16 cellular contexts compared by ENCODE assay signal in genomic region chr3:48938689-48939088, GRCh38. TPM values are rescaled to one million over a fixed set of nuclear protein-coding genes. Genes with fewer than 3 reads are reported as not detected.
A peak's percentile ranks its signal among the peaks of the same experiment; 100 is the strongest.
DNase-seq lines count a peak whose midpoint lies in the region; ATAC-seq lines count a peak whose summit lies in the region.
"Had no signal": no experiment of that assay in that cellular context is flagged by ENCODE, and none has a peak within 500 bp of the region (broad histone marks: within the 10 kb centered on the region; RNA-seq: fewer than 3 reads in every experiment).

No MANE protein-coding gene starts in this region.

- no peak overlapping the region for H3K4me3 ChIP-seq in CD4-positive, CD25-positive, alpha-beta regulatory T cell (ENCODE audit: low read depth, low read length)
- H3K4me3 ChIP-seq: BLaER1 treated with 17β-estradiol and CSF1 and Interleukin-3, amounts not matched to agents 10 nM and 100 nM had no signal

- DNase-seq in T-helper 2 cell treated with Interferon-gamma antibody and Interleukin-4, amounts not matched to agents 5 μg/mL and 100 μg/mL, for 36 hours (ENCODE audit: low spot score), result no peak
- no peak for DNase-seq in T-helper 2 cell
- DNase-seq in CD4-positive, CD25-positive, alpha-beta regulatory T cell, result no peak
- no peak for DNase-seq in activated CD4-positive, alpha-beta memory T cell treated with anti-CD3 and anti-CD28 coated beads for 36 hours
- no peak for DNase-seq in immature natural killer cell
- no peak for DNase-seq in NCI-H1417 (lab: John Stamatoyannopoulos, UW)
- no peak for DNase-seq in NK-92 treated with Interleukin-12 subunit alpha and Interleukin-12 subunit beta, amount 100 ng/mL, for 24 hours (lab: John Stamatoyannopoulos, UW)
- DNase-seq in activated naive CD4-positive, alpha-beta T cell treated with anti-CD3 and anti-CD28 coated beads for 36 hours, result no peak
- DNase-seq: 8988T, NCI-H1092 treated with DMSO at 0.1 percent for 48 hours, NCI-H187, NCI-H446 treated with DMSO at 0.1 percent for 48 hours, NCI-H748 treated with DMSO at 0.1 percent for 48 hours had no signal

- H3K27me3 ChIP-seq in CD4-positive, CD25-positive, alpha-beta regulatory T cell (ENCODE audit: control insufficient read depth, insufficient read depth, low read length), result no peaks in the 10 kb centered on the region
- H3K27me3 ChIP-seq: BLaER1 treated with 17β-estradiol and CSF1 and Interleukin-3, amounts not matched to agents 10 nM and 100 nM had no signal

- no peaks in the 10 kb centered on the region for H3K4me1 ChIP-seq in CD4-positive, CD25-positive, alpha-beta regulatory T cell (ENCODE audit: control insufficient read depth, insufficient read depth, low read length, poor library complexity, severe bottlenecking)

- H3K27me3 Mint-ChIP-seq in T-helper 2 cell treated with Interferon-gamma antibody and Interleukin-4, amounts not matched to agents 5 μg/mL and 100 μg/mL, for 36 hours (ENCODE audit: low read depth), result no peaks in the 10 kb centered on the region
- H3K27me3 Mint-ChIP-seq in CD4-positive, CD25-positive, alpha-beta regulatory T cell, result no peaks in the 10 kb centered on the region
- no peaks in the 10 kb centered on the region for H3K27me3 Mint-ChIP-seq in activated CD4-positive, alpha-beta memory T cell treated with anti-CD3 and anti-CD28 coated beads for 36 hours
- H3K27me3 Mint-ChIP-seq in immature natural killer cell (ENCODE audit: low read depth in 3 of 3), result peaks cover 0 to 8% (median 0%) of the 10 kb centered on the region in 3 donors
- no peaks in the 10 kb centered on the region for H3K27me3 Mint-ChIP-seq in activated naive CD4-positive, alpha-beta T cell treated with anti-CD3 and anti-CD28 coated beads for 36 hours (ENCODE audit: low read depth)

- peaks cover 46% of the 10 kb centered on the region for H3K36me3 Mint-ChIP-seq in T-helper 2 cell treated with Interferon-gamma antibody and Interleukin-4, amounts not matched to agents 5 μg/mL and 100 μg/mL, for 36 hours (ENCODE audit: low read depth)
- peaks cover 36% of the 10 kb centered on the region for H3K36me3 Mint-ChIP-seq in CD4-positive, CD25-positive, alpha-beta regulatory T cell
- H3K36me3 Mint-ChIP-seq in activated CD4-positive, alpha-beta memory T cell treated with anti-CD3 and anti-CD28 coated beads for 36 hours, result peaks cover 38% of the 10 kb centered on the region
- peaks cover 12 to 22% (median 17%) of the 10 kb centered on the region in 3 donors for H3K36me3 Mint-ChIP-seq in immature natural killer cell
- peaks cover 28% of the 10 kb centered on the region for H3K36me3 Mint-ChIP-seq in activated naive CD4-positive, alpha-beta T cell treated with anti-CD3 and anti-CD28 coated beads for 36 hours (ENCODE audit: low read depth)

- CTCF ChIA-PET in activated CD4-positive, alpha-beta memory T cell treated with anti-CD3 and anti-CD28 coated beads for 36 hours (lab: Charles Lee), result interaction anchor here (0.9 to 1.0 kb wide), 2 partner anchors 49 to 69 kb away, joined by 3 to 6 read pairs; partner anchors contain the start of gene WDR6
- CTCF ChIA-PET in activated naive CD4-positive, alpha-beta T cell treated with anti-CD3 and anti-CD28 coated beads for 36 hours (lab: Charles Lee), result no interaction called here

- H3K36me3 ChIP-seq in CD4-positive, CD25-positive, alpha-beta regulatory T cell (ENCODE audit: control insufficient read depth, insufficient read depth, low read length), result peaks cover 34% of the 10 kb centered on the region

- H3K4me3 Mint-ChIP-seq in T-helper 2 cell treated with Interferon-gamma antibody and Interleukin-4, amounts not matched to agents 5 μg/mL and 100 μg/mL, for 36 hours, result no peak overlapping the region
- peak overlapping the region in 2 of 4 donors; percentile 61 to 73 for H3K4me3 Mint-ChIP-seq in CD4-positive, CD25-positive, alpha-beta regulatory T cell
- H3K4me3 Mint-ChIP-seq in activated CD4-positive, alpha-beta memory T cell treated with anti-CD3 and anti-CD28 coated beads for 36 hours, result no peak overlapping the region
- H3K4me3 Mint-ChIP-seq in immature natural killer cell, result peak overlapping the region in 1 of 5 donors; percentile 39
- H3K4me3 Mint-ChIP-seq in activated naive CD4-positive, alpha-beta T cell treated with anti-CD3 and anti-CD28 coated beads for 36 hours, result no peak overlapping the region

- H3K9me3 ChIP-seq in CD4-positive, CD25-positive, alpha-beta regulatory T cell (ENCODE audit: control insufficient read depth in 2 of 2, low read length in 2 of 2), result no peaks in the 10 kb centered on the region
- H3K9me3 ChIP-seq: BLaER1 treated with 17β-estradiol and CSF1 and Interleukin-3, amounts not matched to agents 10 nM and 100 nM had no signal

- peak overlapping the region; percentile 52 for H3K27ac Mint-ChIP-seq in T-helper 2 cell treated with Interferon-gamma antibody and Interleukin-4, amounts not matched to agents 5 μg/mL and 100 μg/mL, for 36 hours
- H3K27ac Mint-ChIP-seq in CD4-positive, CD25-positive, alpha-beta regulatory T cell, result peak overlapping the region; percentile 4 to 56 (median 29)
- peak overlapping the region; percentile 33 for H3K27ac Mint-ChIP-seq in activated CD4-positive, alpha-beta memory T cell treated with anti-CD3 and anti-CD28 coated beads for 36 hours
- peak overlapping the region in 5 of 6 donors; percentile 6 to 82 (median 75) for H3K27ac Mint-ChIP-seq in immature natural killer cell
- H3K27ac Mint-ChIP-seq in activated naive CD4-positive, alpha-beta T cell treated with anti-CD3 and anti-CD28 coated beads for 36 hours, result no peak overlapping the region

- no peak for ATAC-seq in CD4-positive, CD25-positive, alpha-beta regulatory T cell (ENCODE audit: low read depth in 2 of 2)
- ATAC-seq: Panc1 had no signal

- no peak overlapping the region for H3K27ac ChIP-seq in CD4-positive, CD25-positive, alpha-beta regulatory T cell (ENCODE audit: insufficient read depth, low read length, poor library complexity, severe bottlenecking)
- H3K27ac ChIP-seq: BLaER1 treated with 17β-estradiol and CSF1 and Interleukin-3, amounts not matched to agents 10 nM and 100 nM; KMS-11 had no signal

- no peaks in the 10 kb centered on the region for H3K9me3 Mint-ChIP-seq in T-helper 2 cell treated with Interferon-gamma antibody and Interleukin-4, amounts not matched to agents 5 μg/mL and 100 μg/mL, for 36 hours
- H3K9me3 Mint-ChIP-seq in CD4-positive, CD25-positive, alpha-beta regulatory T cell, result no peaks in the 10 kb centered on the region
- H3K9me3 Mint-ChIP-seq in activated CD4-positive, alpha-beta memory T cell treated with anti-CD3 and anti-CD28 coated beads for 36 hours, result no peaks in the 10 kb centered on the region
- no peaks in the 10 kb centered on the region for H3K9me3 Mint-ChIP-seq in immature natural killer cell
- no peaks in the 10 kb centered on the region for H3K9me3 Mint-ChIP-seq in activated naive CD4-positive, alpha-beta T cell treated with anti-CD3 and anti-CD28 coated beads for 36 hours

- peaks cover 31% of the 10 kb centered on the region for H3K4me1 Mint-ChIP-seq in T-helper 2 cell treated with Interferon-gamma antibody and Interleukin-4, amounts not matched to agents 5 μg/mL and 100 μg/mL, for 36 hours (ENCODE audit: low read depth)
- peaks cover 32 to 47% (median 37%) of the 10 kb centered on the region in 4 donors for H3K4me1 Mint-ChIP-seq in CD4-positive, CD25-positive, alpha-beta regulatory T cell
- peaks cover 41% of the 10 kb centered on the region for H3K4me1 Mint-ChIP-seq in activated CD4-positive, alpha-beta memory T cell treated with anti-CD3 and anti-CD28 coated beads for 36 hours (ENCODE audit: low read depth)
- H3K4me1 Mint-ChIP-seq in immature natural killer cell, result peaks cover 33 to 63% of the 10 kb centered on the region in 2 donors
- H3K4me1 Mint-ChIP-seq in activated naive CD4-positive, alpha-beta T cell treated with anti-CD3 and anti-CD28 coated beads for 36 hours (ENCODE audit: low read depth), result peaks cover 27% of the 10 kb centered on the region

- POLR2A ChIA-PET in activated CD4-positive, alpha-beta memory T cell treated with anti-CD3 and anti-CD28 coated beads for 36 hours (lab: Charles Lee), result no interaction called here

- intact Hi-C loops in activated CD4-positive, alpha-beta memory T cell treated with anti-CD3 and anti-CD28 coated beads for 36 hours (cut with micrococcal nuclease), result no loop called here
- intact Hi-C loops in activated naive CD4-positive, alpha-beta T cell treated with anti-CD3 and anti-CD28 coated beads for 36 hours (cut with micrococcal nuclease), result no loop called here

RNA-seq across cellular contexts. Expression of gene ARIH2, which starts 20.0 kb away (rescaled TPM):
- total RNA-seq in CD4-positive, CD25-positive, alpha-beta regulatory T cell, result 171 TPM
- 100 to 1,000 TPM; 110 to 114 (median 112) TPM for polyA plus RNA-seq in CD4-positive, CD25-positive, alpha-beta regulatory T cell
- total RNA-seq in activated CD4-positive, alpha-beta memory T cell treated with anti-CD3 and anti-CD28 coated beads for 36 hours, result 100 to 1,000 TPM; 109 to 130 TPM
- polyA plus RNA-seq in immature natural killer cell, result 100 to 1,000 TPM; 171 to 224 (median 177) TPM
- 10 to 100 TPM; 96.1 to 99.1 TPM for total RNA-seq in activated naive CD4-positive, alpha-beta T cell treated with anti-CD3 and anti-CD28 coated beads for 36 hours

RNA-seq across cellular contexts. Expression of gene SLC25A20, which starts 40.0 kb away (rescaled TPM):
- 8.0 TPM for total RNA-seq in CD4-positive, CD25-positive, alpha-beta regulatory T cell
- 10 to 100 TPM; 21.5 to 32.6 (median 25.4) TPM for polyA plus RNA-seq in CD4-positive, CD25-positive, alpha-beta regulatory T cell
- total RNA-seq in activated CD4-positive, alpha-beta memory T cell treated with anti-CD3 and anti-CD28 coated beads for 36 hours, result 10 to 100 TPM; 16.7 to 18.2 TPM
- polyA plus RNA-seq in immature natural killer cell, result 100 to 1,000 TPM in 2 of 3 donors, 10 to 100 TPM in 1; 100.0 to 254 (median 100) TPM
- 10 to 100 TPM; 12.9 to 16.2 TPM for total RNA-seq in activated naive CD4-positive, alpha-beta T cell treated with anti-CD3 and anti-CD28 coated beads for 36 hours

RNA-seq across cellular contexts. Expression of gene P4HTM, which starts 51.4 kb away (rescaled TPM):
- 39.2 TPM for total RNA-seq in CD4-positive, CD25-positive, alpha-beta regulatory T cell
- polyA plus RNA-seq in CD4-positive, CD25-positive, alpha-beta regulatory T cell, result 10 to 100 TPM; 19.5 to 29.9 (median 24.4) TPM
- 10 to 100 TPM; 32.7 to 32.8 TPM for total RNA-seq in activated CD4-positive, alpha-beta memory T cell treated with anti-CD3 and anti-CD28 coated beads for 36 hours
- polyA plus RNA-seq in immature natural killer cell, result 10 to 100 TPM; 16.8 to 26.8 (median 24.9) TPM
- total RNA-seq in activated naive CD4-positive, alpha-beta T cell treated with anti-CD3 and anti-CD28 coated beads for 36 hours, result 10 to 100 TPM; 20.2 to 21.7 TPM
